ENCODE assay signal across 17 cellular contexts in the genomic region with DNA sequence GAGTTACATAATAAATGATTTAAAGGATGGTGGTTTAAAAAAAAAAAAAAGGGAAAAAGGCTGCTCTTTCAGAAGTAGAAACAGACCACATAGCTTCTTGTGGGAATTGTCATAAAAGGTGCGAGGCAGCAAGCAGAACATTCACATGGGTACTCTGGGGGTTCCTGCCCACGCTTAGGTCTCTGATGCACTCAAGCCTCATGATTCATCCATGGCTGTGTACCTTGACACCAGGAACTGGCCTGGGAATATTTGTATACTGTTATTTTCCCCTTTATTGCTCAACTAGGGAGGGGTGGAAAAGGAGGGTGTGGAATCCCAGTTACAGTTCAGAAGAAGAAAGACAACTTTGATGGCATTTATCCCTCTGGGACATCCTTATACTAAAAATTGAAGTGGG. TPM values are rescaled to one million over a fixed set of nuclear protein-coding genes. Genes with fewer than 3 reads are reported as not detected.
DNase-seq lines count a peak whose midpoint lies in the region; ATAC-seq, FAIRE-seq and TF ChIP-seq lines count a peak whose summit lies in the region.
"Had no signal": no experiment of that assay in that cellular context is flagged by ENCODE, and none has a peak within 500 bp of the region (broad histone marks: within the 10 kb centered on the region; RNA-seq: fewer than 3 reads in every experiment).

No MANE protein-coding gene starts in this region.

- intact Hi-C loops in left lung (cut with DNase I): no loop called here
- intact Hi-C loops in left cardiac atrium (cut with DNase I): no loop called here

- peaks cover 7 to 33% of the 10 kb centered on the region in 2 donors for H3K4me1 ChIP-seq in left lung
- H3K4me1 ChIP-seq: prostate gland had no signal

- ATAC-seq in left lung: peak; percentile 16
- no peak for ATAC-seq in left cardiac atrium
- no peak for ATAC-seq in GM19397 (IDR thresholded peaks at IDR 0.05; ENCODE audit: unreplicated experiment)

- no peaks in the 10 kb centered on the region for H3K36me3 ChIP-seq in left lung
- H3K36me3 ChIP-seq: prostate gland had no signal

- TF ChIP-seq CTCF in cardiac fibroblast (IDR thresholded peaks at IDR 0.05; ENCODE audit: low read depth, low read length) (no peak), left lung (IDR thresholded peaks at IDR 0.05) (no peak)

- H3K4me3 ChIP-seq in cardiac fibroblast (replicated peaks in 1 of 2; ENCODE audit: low read depth in 2 of 2, low read length in 2 of 2): no peak overlapping the region
- H3K4me3 ChIP-seq in left lung: no peak overlapping the region
- H3K4me3 ChIP-seq: prostate gland, SJSA1 had no signal

- DNase-seq in LHCN-M2 (ENCODE audit: low read depth) (peak; percentile 48), cardiac fibroblast (ENCODE audit: low read depth in 2 of 2) (peak; percentile 34 to 70), left lung (no peak), urothelium cell line (ENCODE audit: low spot score) (peak; percentile 43), left cardiac atrium (no peak)
- no peak for DNase-seq in activated effector memory CD4-positive, alpha-beta T cell treated with Interleukin-2 at 50 U/mL for 16 hours
- DNase-seq: activated CD4-positive, alpha-beta T cell treated with anti-CD3 and anti-CD28 coated beads for 48 hours; activated T-cell treated with anti-CD3 and anti-CD28 coated beads, Interleukin-2, amount 50 U/mL, for 24 hours; GF-D8; NCI-H1092 treated with DMSO at 0.1 percent for 48 hours; stimulated activated CD4-positive, alpha-beta T cell treated with anti-CD3 and anti-CD28 coated beads, Interleukin-2, amount 100 ng/mL, for 24 hours; stimulated activated CD8-positive, alpha-beta memory T cell treated with anti-CD3 and anti-CD28 coated beads, Interleukin-4, amount 100 ng/mL, for 48 hours had no signal

- no peaks in the 10 kb centered on the region for H3K27me3 ChIP-seq in left lung
- H3K27me3 ChIP-seq: SJSA1 had no signal

- H3K27ac ChIP-seq in left lung: peak overlapping the region in 1 of 2 donors; percentile 15
- H3K27ac ChIP-seq: prostate gland, SJSA1 had no signal

- FAIRE-seq in urothelium cell line (lab: Jason Lieb, UNC): no peak

- H3K9me3 ChIP-seq in left lung: no peaks in the 10 kb centered on the region
- H3K9me3 ChIP-seq: prostate gland, SJSA1 had no signal

RNA-seq across cellular contexts. Expression of gene PON2, which starts 4.0 kb away (rescaled TPM):
- 261 and 272 TPM in 2 replicates for total RNA-seq in LHCN-M2 (2014; rRNA removed)
- 98.1 TPM for polyA plus RNA-seq in LHCN-M2 (2012)
- 100 to 1,000 TPM; 192 to 277 TPM for total RNA-seq in left lung
- 10 to 100 TPM; 45.5 to 53.1 TPM for total RNA-seq in left cardiac atrium

RNA-seq across cellular contexts. Expression of gene PON3, which starts 34.7 kb away (rescaled TPM):
- total RNA-seq in LHCN-M2 (2014; rRNA removed): not detected in 2 replicates
- not detected for polyA plus RNA-seq in LHCN-M2 (2012)
- 10 to 100 TPM; 19.7 to 49.3 TPM for total RNA-seq in left lung
- total RNA-seq in left cardiac atrium: 1 to 10 TPM in 1 of 2 donors, under 1 TPM in 1; 0.99 to 1.6 TPM
- total RNA-seq: SJSA1 had no signal
- polyA plus RNA-seq: IgD-negative memory B cell had no signal

RNA-seq across cellular contexts. Expression of gene ASB4, which starts 54.9 kb away (rescaled TPM):
- total RNA-seq in LHCN-M2 (2014; rRNA removed) (under 0.01 and 0.06 TPM in 2 replicates), left lung (under 1 TPM; 0.10 to 0.29 TPM), left cardiac atrium (1 to 10 TPM in 1 of 2 donors, under 1 TPM in 1; 0.71 to 3.5 TPM)
- not detected for polyA plus RNA-seq in LHCN-M2 (2012)
- total RNA-seq: dermis microvascular lymphatic vessel endothelial cell, SJSA1 had no signal
- polyA plus RNA-seq: IgD-negative memory B cell had no signal

Comparison
In these comparisons a context has a peak if more than half of its experiments do, and no peak if none do; other contexts are left out.
1. DNase-seq: peak in LHCN-M2 (single experiment), cardiac fibroblast (2 of 2) and urothelium cell line (single experiment); none in left lung (0 of 2), left cardiac atrium (single experiment) and activated effector memory CD4-positive, alpha-beta T cell treated with Interleukin-2 at 50 U/mL for 16 hours (single experiment).
2. RNA of gene PON3, which starts 34.7 kb away (total RNA-seq): 19.7 to 49.3 TPM in left lung; 0.99 to 1.6 TPM in left cardiac atrium and not detected in LHCN-M2; every median in the first group is over 4 times any median in the second.